ENCODE assay signal across 15 cellular contexts in genomic region chr9:37148181-37148580, GRCh38.
"Had no signal": no experiment of that assay in that cellular context is flagged by ENCODE, and none has a peak within 500 bp of the region (broad histone marks: within the 10 kb centered on the region; RNA-seq: fewer than 3 reads in every experiment).

No MANE protein-coding gene starts in this region.

- DNase-seq: activated CD4-positive, alpha-beta T cell treated with anti-CD3 and anti-CD28 coated beads for 4 hours; activated CD8-positive, alpha-beta memory T cell treated with anti-CD3 and anti-CD28 coated beads, Interleukin-2, amount 50 U/mL, for 4 hours; activated CD8-positive, alpha-beta T cell treated with anti-CD3 and anti-CD28 coated beads for 36 hours; activated naive CD4-positive, alpha-beta T cell treated with anti-CD3 and anti-CD28 coated beads, Interleukin-2, amount 10 ng/mL, durations not matched to agents 7 days and 5 days; amygdala; spleen; stimulated activated CD4-positive, alpha-beta T cell treated with anti-CD3 and anti-CD28 coated beads, Interleukin-1b, Interleukin-23, amount 100 ng/mL, for 48 hours; stimulated activated naive CD4-positive, alpha-beta T cell; upper lobe of left lung; WERI-Rb-1 had no signal

- H3K9me3 ChIP-seq: spleen, upper lobe of left lung had no signal

- H3K36me3 ChIP-seq: upper lobe of left lung had no signal

- H3K4me3 Mint-ChIP-seq: activated CD8-positive, alpha-beta T cell treated with anti-CD3 and anti-CD28 coated beads for 36 hours; activated naive CD4-positive, alpha-beta T cell treated with anti-CD3 and anti-CD28 coated beads, Interleukin-2, amount 10 ng/mL, durations not matched to agents 7 days and 5 days; activated T-helper 1 cell treated with anti-CD3 and anti-CD28 coated beads, Interleukin-12 subunit alpha, Interleukin-12 subunit beta, Interleukin-2, Interleukin-4 antibody, amounts not matched to agents 30 ng/mL and 10 ng/mL and 1 ng/mL, durations not matched to agents 14 hours and 24 hours and 36 hours; brain; central memory CD8-positive, alpha-beta T cell; nephron had no signal

- H3K27me3 Mint-ChIP-seq: activated CD8-positive, alpha-beta T cell treated with anti-CD3 and anti-CD28 coated beads for 36 hours; activated naive CD4-positive, alpha-beta T cell treated with anti-CD3 and anti-CD28 coated beads, Interleukin-2, amount 10 ng/mL, durations not matched to agents 7 days and 5 days; brain; central memory CD8-positive, alpha-beta T cell had no signal

- ATAC-seq: activated CD8-positive, alpha-beta T cell treated with anti-CD3 and anti-CD28 coated beads for 36 hours; sciatic nerve had no signal

- H3K27ac ChIP-seq: spleen, upper lobe of left lung, WERI-Rb-1 had no signal

- H3K4me3 ChIP-seq: spleen, upper lobe of left lung had no signal

- H3K27me3 ChIP-seq: spleen, upper lobe of left lung had no signal

- H3K27ac Mint-ChIP-seq: activated naive CD4-positive, alpha-beta T cell treated with anti-CD3 and anti-CD28 coated beads, Interleukin-2, amount 10 ng/mL, durations not matched to agents 7 days and 5 days; activated T-helper 1 cell treated with anti-CD3 and anti-CD28 coated beads, Interleukin-12 subunit alpha, Interleukin-12 subunit beta, Interleukin-2, Interleukin-4 antibody, amounts not matched to agents 30 ng/mL and 10 ng/mL and 1 ng/mL, durations not matched to agents 14 hours and 24 hours and 36 hours; brain; nephron had no signal

- H3K9me3 Mint-ChIP-seq: activated CD8-positive, alpha-beta T cell treated with anti-CD3 and anti-CD28 coated beads for 36 hours; activated naive CD4-positive, alpha-beta T cell treated with anti-CD3 and anti-CD28 coated beads, Interleukin-2, amount 10 ng/mL, durations not matched to agents 7 days and 5 days; activated T-helper 1 cell treated with anti-CD3 and anti-CD28 coated beads, Interleukin-12 subunit alpha, Interleukin-12 subunit beta, Interleukin-2, Interleukin-4 antibody, amounts not matched to agents 30 ng/mL and 10 ng/mL and 1 ng/mL, durations not matched to agents 14 hours and 24 hours and 36 hours; brain; central memory CD8-positive, alpha-beta T cell; nephron had no signal
